8 cellular contexts compared by ENCODE assay signal in genomic region chr22:39519681-39520053, GRCh38. TPM values are rescaled to one million over a fixed set of nuclear protein-coding genes. Genes with fewer than 3 reads are reported as not detected.
A peak's percentile ranks its signal among the peaks of the same experiment; 100 is the strongest.
DNase-seq lines count a peak whose midpoint lies in the region; ATAC-seq and TF ChIP-seq lines count a peak whose summit lies in the region.

No MANE protein-coding gene starts in this region.

- H3K27ac ChIP-seq in foreskin keratinocyte: peak overlapping the region; percentile 97

- peaks cover 2% of the 10 kb centered on the region for H3K27me3 Mint-ChIP-seq in activated CD4-positive, alpha-beta memory T cell treated with anti-CD3 and anti-CD28 coated beads, Interleukin-2, amount 10 ng/mL, durations not matched to agents 7 days and 5 days

- H3K4me3 Mint-ChIP-seq in activated CD4-positive, alpha-beta memory T cell treated with anti-CD3 and anti-CD28 coated beads, Interleukin-2, amount 10 ng/mL, durations not matched to agents 7 days and 5 days: peak overlapping the region; percentile 94

- peak overlapping the region; percentile 99 for H3K27ac Mint-ChIP-seq in activated CD4-positive, alpha-beta memory T cell treated with anti-CD3 and anti-CD28 coated beads, Interleukin-2, amount 10 ng/mL, durations not matched to agents 7 days and 5 days

- peak; percentile 20 for ATAC-seq in GM19455 (IDR thresholded peaks at IDR 0.05; ENCODE audit: unreplicated experiment)
- peak; percentile 6 for ATAC-seq in HG03558 (IDR thresholded peaks at IDR 0.05; ENCODE audit: extremely low read depth, unreplicated experiment)
- ATAC-seq in foreskin keratinocyte: peak; percentile 47

- H3K9me3 Mint-ChIP-seq in activated CD4-positive, alpha-beta memory T cell treated with anti-CD3 and anti-CD28 coated beads, Interleukin-2, amount 10 ng/mL, durations not matched to agents 7 days and 5 days: no peaks in the 10 kb centered on the region

- TF ChIP-seq CTCF in foreskin keratinocyte (conservative IDR thresholded peaks at IDR 0.05): peak; percentile 55

- H3K36me3 Mint-ChIP-seq in activated CD4-positive, alpha-beta memory T cell treated with anti-CD3 and anti-CD28 coated beads, Interleukin-2, amount 10 ng/mL, durations not matched to agents 7 days and 5 days (ENCODE audit: low read depth): peaks cover 67% of the 10 kb centered on the region

- CTCF ChIA-PET in activated CD4-positive, alpha-beta memory T cell treated with anti-CD3 and anti-CD28 coated beads, Interleukin-2, amount 10 ng/mL, durations not matched to agents 7 days and 5 days (lab: Charles Lee): interaction anchor here (0.6 to 2.2 kb wide), 13 partner anchors 9 to 524 kb away, joined by 3 to 27 read pairs (median 5); partner anchors contain the start of genes MIEF1, RPL3 and TAB1

- POLR2A ChIA-PET in activated CD4-positive, alpha-beta memory T cell treated with anti-CD3 and anti-CD28 coated beads, Interleukin-2, amount 10 ng/mL, durations not matched to agents 7 days and 5 days (lab: Charles Lee): interaction anchor here (0.6 to 8.2 kb wide), 37 partner anchors 10 to 1318 kb away, joined by 3 to 124 read pairs (median 4); partner anchors contain the start of genes CBX7, MAFF, MIEF1 and RPL3

- H3K4me1 Mint-ChIP-seq in activated CD4-positive, alpha-beta memory T cell treated with anti-CD3 and anti-CD28 coated beads, Interleukin-2, amount 10 ng/mL, durations not matched to agents 7 days and 5 days: peaks cover 57% of the 10 kb centered on the region

- H3K4me1 ChIP-seq in foreskin keratinocyte: no peaks in the 10 kb centered on the region

- DNase-seq in ELR (ENCODE audit: low read depth): peak; percentile 76
- DNase-seq in activated CD4-positive, alpha-beta memory T cell treated with anti-CD3 and anti-CD28 coated beads, Interleukin-2, amount 10 ng/mL, durations not matched to agents 7 days and 5 days: no peak
- DNase-seq in foreskin keratinocyte: no peak
- DNase-seq in occipital lobe (lab: John Stamatoyannopoulos, UW): peak; percentile 77
- no peak for DNase-seq in activated CD4-positive, CD25-positive, alpha-beta regulatory T cell treated with anti-CD3 and anti-CD28 coated beads, Interleukin-2, amount 50 U/mL, for 72 hours
- no peak for DNase-seq in EL

- H3K27me3 ChIP-seq in foreskin keratinocyte: no peaks in the 10 kb centered on the region

RNA-seq across cellular contexts. Expression of gene ATF4, which starts 0.7 kb away (rescaled TPM):
- total RNA-seq in activated CD4-positive, alpha-beta memory T cell treated with anti-CD3 and anti-CD28 coated beads, Interleukin-2, amount 10 ng/mL, durations not matched to agents 7 days and 5 days: 100 to 1,000 TPM; 456 to 460 TPM
- total RNA-seq in foreskin keratinocyte (541 and 610 TPM in 2 replicates), occipital lobe (90.3 TPM)
- 662 and 690 TPM in 2 replicates for polyA plus RNA-seq in foreskin keratinocyte

RNA-seq across cellular contexts. Expression of gene RPS19BP1, which starts 12.9 kb away (rescaled TPM):
- total RNA-seq in activated CD4-positive, alpha-beta memory T cell treated with anti-CD3 and anti-CD28 coated beads, Interleukin-2, amount 10 ng/mL, durations not matched to agents 7 days and 5 days: 10 to 100 TPM; 54.3 to 60.7 TPM
- total RNA-seq in foreskin keratinocyte (117 and 125 TPM in 2 replicates), occipital lobe (18.9 TPM)
- 192 TPM in 2 replicates for polyA plus RNA-seq in foreskin keratinocyte

RNA-seq across cellular contexts. Expression of gene MIEF1, which starts 17.6 kb away (rescaled TPM):
- total RNA-seq in activated CD4-positive, alpha-beta memory T cell treated with anti-CD3 and anti-CD28 coated beads, Interleukin-2, amount 10 ng/mL, durations not matched to agents 7 days and 5 days: 10 to 100 TPM; 32.4 to 32.6 TPM
- total RNA-seq in foreskin keratinocyte (27.6 and 28.0 TPM in 2 replicates), occipital lobe (16.1 TPM)
- polyA plus RNA-seq in foreskin keratinocyte: 10.0 and 11.2 TPM in 2 replicates

RNA-seq across cellular contexts. Expression of gene CACNA1I, which starts 50.9 kb away (rescaled TPM):
- total RNA-seq in activated CD4-positive, alpha-beta memory T cell treated with anti-CD3 and anti-CD28 coated beads, Interleukin-2, amount 10 ng/mL, durations not matched to agents 7 days and 5 days: 1 to 10 TPM; 8.7 to 8.8 TPM
- under 0.01 TPM in 1 of 2 replicates, not detected in the other for total RNA-seq in foreskin keratinocyte
- not detected in 2 replicates for polyA plus RNA-seq in foreskin keratinocyte
- total RNA-seq in occipital lobe: 6.7 TPM

Comparison
In these comparisons a context has a peak if more than half of its experiments do, and no peak if none do; other contexts are left out.
1. DNase-seq: peak in ELR (single experiment) and occipital lobe (single experiment); none in activated CD4-positive, alpha-beta memory T cell treated with anti-CD3 and anti-CD28 coated beads, Interleukin-2, amount 10 ng/mL, durations not matched to agents 7 days and 5 days (single experiment), foreskin keratinocyte (0 of 2), activated CD4-positive, CD25-positive, alpha-beta regulatory T cell treated with anti-CD3 and anti-CD28 coated beads, Interleukin-2, amount 50 U/mL, for 72 hours (single experiment) and EL (single experiment).
2. Peak in every context shown above with its lines, with median percentiles within 50 percentile points of each other: ATAC-seq.